ENCODE assay signal across 22 cellular contexts in genomic region chr2:181454990-181455520, GRCh38. TPM values are rescaled to one million over a fixed set of nuclear protein-coding genes. Genes with fewer than 3 reads are reported as not detected.
DNase-seq lines count a peak whose midpoint lies in the region; ATAC-seq, FAIRE-seq and TF ChIP-seq lines count a peak whose summit lies in the region.
"Had no signal": no experiment of that assay in that cellular context is flagged by ENCODE, and none has a peak within 500 bp of the region (broad histone marks: within the 10 kb centered on the region; RNA-seq: fewer than 3 reads in every experiment).

No MANE protein-coding gene starts in this region.

- 0 out of 2 replicates have a peak overlapping the region, but pooled peaks have one; percentile 82 for H3K4me2 ChIP-seq in OCI-LY7 (ENCODE audit: low read length)
- H3K4me2 ChIP-seq in HepG2 (ENCODE audit: low read depth, low read length) = no peak overlapping the region
- H3K4me2 ChIP-seq: A549 had no signal

- no peak for FAIRE-seq in HepG2 (lab: Jason Lieb, UNC)
- FAIRE-seq: A549 had no signal

- no peak for TF ChIP-seq CTCF in OCI-LY7 (conservative IDR thresholded peaks at IDR 0.05; ENCODE audit: low read length)
- TF ChIP-seq CTCF in heart right ventricle (IDR thresholded peaks at IDR 0.05) = no peak
- TF ChIP-seq CTCF in HepG2 (CRISPR knock-in tag; IDR thresholded peaks at IDR 0.05) = no peak

- H3K4me1 ChIP-seq in OCI-LY7 (ENCODE audit: insufficient read depth, low read length, poor library complexity, severe bottlenecking) (peaks cover 27% of the 10 kb centered on the region), heart right ventricle (peaks cover 0 to 22% (median 15%) of the 10 kb centered on the region in 9 donors), HepG2 (ENCODE audit: insufficient read depth, low read length) (no peaks in the 10 kb centered on the region)
- H3K4me1 ChIP-seq: A549, psoas muscle had no signal

- CTCF ChIA-PET in activated CD8-positive, alpha-beta memory T cell treated with anti-CD3 and anti-CD28 coated beads, Interleukin-2, amount 10 ng/mL, durations not matched to agents 7 days and 5 days (lab: Charles Lee) = interaction anchor here (0.7 to 4.5 kb wide), 9 partner anchors 9 to 351 kb away, joined by 3 to 68 read pairs (median 4); no protein-coding TSS in a partner anchor
- CTCF ChIA-PET in OCI-LY7 (lab: Charles Lee; ENCODE audit: unreplicated experiment) (interaction anchor here (0.6 to 1.6 kb wide), 6 partner anchors 12 to 1585 kb away, joined by 3 to 4 read pairs (median 3); no protein-coding TSS in a partner anchor), HepG2 (lab: Yijun Ruan, JAX; ENCODE audit: low intra/inter-chr PET ratio, low total read pairs) (no interaction called here)

- no peak for TF ChIP-seq RAD21 in HepG2 (CRISPR knock-in tag; IDR thresholded peaks at IDR 0.05)

- WGBS in heart right ventricle, 2 donors = 81% methylated on average over 4 of the region's 4 CpGs
- WGBS in HepG2 (ENCODE audit: low lambda C conversion rate) = 1% methylated on average over 4 of the region's 4 CpGs

- POLR2A ChIA-PET in OCI-LY7 (lab: Charles Lee) = interaction anchor here (0.9 to 9.1 kb wide), 13 partner anchors 9 to 146 kb away, joined by 3 to 198 read pairs (median 3); no protein-coding TSS in a partner anchor
- POLR2A ChIA-PET in activated naive CD8-positive, alpha-beta T cell treated with anti-CD3 and anti-CD28 coated beads, Interleukin-2, amount 10 ng/mL, durations not matched to agents 7 days and 5 days (lab: Charles Lee) = interaction anchor here (1.2 kb wide), 1 partner anchor 62 kb away, joined by 4 read pairs; no protein-coding TSS in a partner anchor
- POLR2A ChIA-PET in HepG2 (lab: Yijun Ruan, JAX) = no interaction called here

- BruUV-seq in OCI-LY7 (replicated peaks; lab: Mats Ljungman, UMichigan) (no TSS peak), HepG2 (replicated peaks; lab: Mats Ljungman, UMichigan) (no TSS peak)

- no peak for TF ChIP-seq POLR2A in HepG2 (IDR thresholded peaks at IDR 0.05; ENCODE audit: insufficient read depth in 1 of 2, low read depth in 2 of 2, low read length in 2 of 2)

- H3K27ac Mint-ChIP-seq in activated CD8-positive, alpha-beta memory T cell treated with anti-CD3 and anti-CD28 coated beads, Interleukin-2, amount 10 ng/mL, durations not matched to agents 7 days and 5 days = peak overlapping the region; percentile 97
- peak overlapping the region; percentile 67 for H3K27ac Mint-ChIP-seq in activated naive CD8-positive, alpha-beta T cell treated with anti-CD3 and anti-CD28 coated beads, Interleukin-2, amount 10 ng/mL, durations not matched to agents 7 days and 5 days
- H3K27ac Mint-ChIP-seq in stimulated activated naive CD8-positive, alpha-beta T cell treated with anti-CD3 and anti-CD28 coated beads, Interleukin-15, amount 100 ng/mL, for 72 hours = peak overlapping the region in 1 of 2 donors; percentile 11
- H3K27ac Mint-ChIP-seq: HFFc6, nephron had no signal

- H3K27ac ChIP-seq in OCI-LY7 (ENCODE audit: low read depth, low read length, poor library complexity, severe bottlenecking) (no peak overlapping the region), heart right ventricle (no peak overlapping the region), HepG2 (ENCODE audit: extremely low read length, insufficient read depth, low read length) (no peak overlapping the region)
- H3K27ac ChIP-seq: A549, psoas muscle, transverse colon had no signal

- ATAC-seq in activated CD8-positive, alpha-beta memory T cell treated with anti-CD3 and anti-CD28 coated beads, Interleukin-2, amount 10 ng/mL, durations not matched to agents 7 days and 5 days = no peak
- no peak for ATAC-seq in activated naive CD8-positive, alpha-beta T cell treated with anti-CD3 and anti-CD28 coated beads, Interleukin-2, amount 10 ng/mL, durations not matched to agents 7 days and 5 days (ENCODE audit: low read depth)
- ATAC-seq in stimulated activated naive CD8-positive, alpha-beta T cell treated with anti-CD3 and anti-CD28 coated beads, Interleukin-15, amount 100 ng/mL, for 72 hours = peak; percentile 3
- no peak for ATAC-seq in heart right ventricle
- no peak for ATAC-seq in GM21576 (IDR thresholded peaks at IDR 0.05; ENCODE audit: unreplicated experiment)
- no peak for ATAC-seq in HepG2
- ATAC-seq: A549, psoas muscle had no signal

- H3K36me3 ChIP-seq in OCI-LY7 (ENCODE audit: insufficient read depth, low read length) (no peaks in the 10 kb centered on the region), heart right ventricle (no peaks in the 10 kb centered on the region), HepG2 (replicated peaks in 1 of 2; ENCODE audit: control insufficient read depth in 1 of 2, insufficient read depth in 2 of 2, low read length in 2 of 2) (no peaks in the 10 kb centered on the region)
- H3K36me3 ChIP-seq: transverse colon had no signal

- H3K27me3 ChIP-seq in heart right ventricle (peaks cover 0 to 43% (median 30%) of the 10 kb centered on the region in 7 donors), HepG2 (ENCODE audit: control insufficient read depth in 1 of 2, insufficient read depth in 2 of 2, low read length in 2 of 2) (peaks cover 0 to 20% of the 10 kb centered on the region in 2 experiments; a peak in 2 of 5 replicates)

- no peaks in the 10 kb centered on the region for H3K9me3 ChIP-seq in OCI-LY7 (ENCODE audit: low read length)
- H3K9me3 ChIP-seq in heart right ventricle = no peaks in the 10 kb centered on the region
- no peaks in the 10 kb centered on the region for H3K9me3 ChIP-seq in HepG2 (ENCODE audit: low read length)
- H3K9me3 ChIP-seq: A549, psoas muscle, transverse colon had no signal

- peaks cover 14% of the 10 kb centered on the region; the same call in 1 of the 2 replicates for H4K20me1 ChIP-seq in OCI-LY7 (ENCODE audit: insufficient read depth, low read length)
- H4K20me1 ChIP-seq in HepG2 (ENCODE audit: insufficient read depth, low read length) = no peaks in the 10 kb centered on the region

- TF ChIP-seq EP300 in HepG2 (IDR thresholded peaks at IDR 0.05; ENCODE audit: low read depth in 2 of 2, low read length in 2 of 2) (no peak), HepG2 (CRISPR knock-in tag; IDR thresholded peaks at IDR 0.05; ENCODE audit: borderline replicate concordance) (no peak)

- intact Hi-C loops in OCI-LY7 (cut with micrococcal nuclease; ENCODE audit: unreplicated experiment) = loop anchor here (5.0 kb wide), 3 partner anchors 278 to 473 kb away; partner anchors contain the start of gene UBE2E3
- intact Hi-C loops in heart right ventricle (cut with DNase I) = loop anchor here in 2 of 10 donors (1.0 to 5.0 kb wide), 2 partner anchors 349 to 353 kb away; no protein-coding TSS in a partner anchor
- intact Hi-C loops in HepG2 (cut with micrococcal nuclease; ENCODE audit: unreplicated experiment) = loop anchor here (5.0 kb wide), 1 partner anchor 937 kb away; no protein-coding TSS in a partner anchor

- peaks cover 33% of the 10 kb centered on the region for H3K36me3 Mint-ChIP-seq in activated CD8-positive, alpha-beta memory T cell treated with anti-CD3 and anti-CD28 coated beads, Interleukin-2, amount 10 ng/mL, durations not matched to agents 7 days and 5 days
- H3K36me3 Mint-ChIP-seq in activated naive CD8-positive, alpha-beta T cell treated with anti-CD3 and anti-CD28 coated beads, Interleukin-2, amount 10 ng/mL, durations not matched to agents 7 days and 5 days = peaks cover 33% of the 10 kb centered on the region
- H3K36me3 Mint-ChIP-seq: CD14-positive monocyte had no signal

- H3K79me2 ChIP-seq in OCI-LY7 (ENCODE audit: insufficient read depth, low read depth, low read length) = peaks cover 22% of the 10 kb centered on the region; the same call in 1 of the 2 replicates
- H3K79me2 ChIP-seq in HepG2 (ENCODE audit: insufficient read depth, low read length) = no peaks in the 10 kb centered on the region

- H2AFZ ChIP-seq in OCI-LY7 (ENCODE audit: low read length) (peak overlapping the region; percentile 74; the same call in 1 of the 2 replicates), HepG2 (ENCODE audit: low read length) (no peak overlapping the region)

- peaks cover 2% of the 10 kb centered on the region for H3K9me3 Mint-ChIP-seq in activated CD8-positive, alpha-beta memory T cell treated with anti-CD3 and anti-CD28 coated beads, Interleukin-2, amount 10 ng/mL, durations not matched to agents 7 days and 5 days (ENCODE audit: low read depth)
- H3K9me3 Mint-ChIP-seq in activated naive CD8-positive, alpha-beta T cell treated with anti-CD3 and anti-CD28 coated beads, Interleukin-2, amount 10 ng/mL, durations not matched to agents 7 days and 5 days = peaks cover 1% of the 10 kb centered on the region
- H3K9me3 Mint-ChIP-seq in stimulated activated naive CD8-positive, alpha-beta T cell treated with anti-CD3 and anti-CD28 coated beads, Interleukin-15, amount 100 ng/mL, for 72 hours = no peaks in the 10 kb centered on the region
- H3K9me3 Mint-ChIP-seq: HFFc6 had no signal

- H3K9me2 ChIP-seq in OCI-LY7 (ENCODE audit: insufficient read depth, low read length) = no peaks in the 10 kb centered on the region

- in situ Hi-C loops in HepG2 (cut with HindIII; ENCODE audit: extremely low pct_ligation_motif_present, low pct_unique_long_range_greater_than_20kb) = no loop called here

- DNase-seq in activated CD8-positive, alpha-beta memory T cell treated with anti-CD3 and anti-CD28 coated beads, Interleukin-2, amount 10 ng/mL, durations not matched to agents 7 days and 5 days = no peak
- DNase-seq in activated CD8-positive, alpha-beta memory T cell treated with anti-CD3 and anti-CD28 coated beads for 24 hours = no peak
- DNase-seq in OCI-LY7 (ENCODE audit: low spot score) (no peak), heart right ventricle (no peak), HepG2 (ENCODE audit: low spot score) (no peak)
- no peak for DNase-seq in activated naive CD8-positive, alpha-beta T cell treated with anti-CD3 and anti-CD28 coated beads, Interleukin-2, amount 10 ng/mL, durations not matched to agents 7 days and 5 days
- DNase-seq in stimulated activated naive CD8-positive, alpha-beta T cell treated with anti-CD3 and anti-CD28 coated beads, Interleukin-15, amount 100 ng/mL, for 72 hours = no peak
- DNase-seq: activated CD4-positive, CD25-positive, alpha-beta regulatory T cell; amniotic stem cell; caudate nucleus; DMS79; head of caudate nucleus; HFFc6; NCI-H187; psoas muscle; SHP77; transverse colon had no signal

- H3K27me3 Mint-ChIP-seq in activated CD8-positive, alpha-beta memory T cell treated with anti-CD3 and anti-CD28 coated beads, Interleukin-2, amount 10 ng/mL, durations not matched to agents 7 days and 5 days = no peaks in the 10 kb centered on the region
- H3K27me3 Mint-ChIP-seq in activated naive CD8-positive, alpha-beta T cell treated with anti-CD3 and anti-CD28 coated beads, Interleukin-2, amount 10 ng/mL, durations not matched to agents 7 days and 5 days = no peaks in the 10 kb centered on the region
- no peaks in the 10 kb centered on the region for H3K27me3 Mint-ChIP-seq in stimulated activated naive CD8-positive, alpha-beta T cell treated with anti-CD3 and anti-CD28 coated beads, Interleukin-15, amount 100 ng/mL, for 72 hours

- no peak overlapping the region for H3K4me3 Mint-ChIP-seq in activated CD8-positive, alpha-beta memory T cell treated with anti-CD3 and anti-CD28 coated beads, Interleukin-2, amount 10 ng/mL, durations not matched to agents 7 days and 5 days
- peak overlapping the region; percentile 7 for H3K4me3 Mint-ChIP-seq in activated naive CD8-positive, alpha-beta T cell treated with anti-CD3 and anti-CD28 coated beads, Interleukin-2, amount 10 ng/mL, durations not matched to agents 7 days and 5 days
- peak overlapping the region; percentile 94 to 98 for H3K4me3 Mint-ChIP-seq in stimulated activated naive CD8-positive, alpha-beta T cell treated with anti-CD3 and anti-CD28 coated beads, Interleukin-15, amount 100 ng/mL, for 72 hours
- H3K4me3 Mint-ChIP-seq: CD14-positive monocyte, HFFc6 had no signal

- H3K4me3 ChIP-seq in OCI-LY7 (ENCODE audit: low read depth, low read length, poor library complexity, severe bottlenecking) (no peak overlapping the region), heart right ventricle (no peak overlapping the region), HepG2 (replicated peaks in 1 of 3; ENCODE audit: insufficient read depth in 1 of 3, low read depth in 2 of 3, low read length in 3 of 3) (no peak overlapping the region)
- H3K4me3 ChIP-seq: A549, lung, psoas muscle, transverse colon had no signal

- H3K4me1 Mint-ChIP-seq in activated CD8-positive, alpha-beta memory T cell treated with anti-CD3 and anti-CD28 coated beads, Interleukin-2, amount 10 ng/mL, durations not matched to agents 7 days and 5 days = peaks cover 28% of the 10 kb centered on the region
- H3K4me1 Mint-ChIP-seq in activated naive CD8-positive, alpha-beta T cell treated with anti-CD3 and anti-CD28 coated beads, Interleukin-2, amount 10 ng/mL, durations not matched to agents 7 days and 5 days = peaks cover 33% of the 10 kb centered on the region
- H3K4me1 Mint-ChIP-seq in stimulated activated naive CD8-positive, alpha-beta T cell treated with anti-CD3 and anti-CD28 coated beads, Interleukin-15, amount 100 ng/mL, for 72 hours = peaks cover 39% of the 10 kb centered on the region

- H3K9ac ChIP-seq in HepG2 (ENCODE audit: insufficient read depth, low read depth, low read length) = no peak overlapping the region

RNA-seq across cellular contexts. Expression of gene ITGA4, which starts 2.1 kb away (rescaled TPM):
- total RNA-seq in activated CD8-positive, alpha-beta memory T cell treated with anti-CD3 and anti-CD28 coated beads, Interleukin-2, amount 10 ng/mL, durations not matched to agents 7 days and 5 days = 100 to 1,000 TPM; 301 to 344 TPM
- 55.1 and 61.8 TPM in 2 replicates for total RNA-seq in OCI-LY7 (2014; rRNA removed; shearing (Covaris generic))
- total RNA-seq in OCI-LY7 (2022) = 53.5 and 61.7 TPM in 2 replicates
- total RNA-seq in activated naive CD8-positive, alpha-beta T cell treated with anti-CD3 and anti-CD28 coated beads, Interleukin-2, amount 10 ng/mL, durations not matched to agents 7 days and 5 days = 100 to 1,000 TPM; 216 to 227 TPM
- 1 to 10 TPM in 8 of 10 donors, under 1 TPM in 2; 0.72 to 9.2 (median 1.6) TPM for total RNA-seq in heart right ventricle
- under 1 TPM; 0.29 to 0.39 TPM for polyA plus RNA-seq in heart right ventricle
- not detected in 2 replicates for total RNA-seq in HepG2 (2016; rRNA removed; fragmentation: Illumina TruSeq; extraction: Trizol)
- total RNA-seq in HepG2 (2016; cell fraction: cytosol; rRNA removed; fragmentation: Illumina TruSeq; extraction: Trizol; ENCODE audit: low read depth) = not detected in 2 replicates
- total RNA-seq in HepG2 (2016; cell fraction: insoluble cytoplasmic fraction; rRNA removed; fragmentation: Illumina TruSeq; extraction: Trizol) = not detected in 2 replicates
- not detected in 2 replicates for total RNA-seq in HepG2 (2016; cell fraction: membrane; rRNA removed; fragmentation: Illumina TruSeq; extraction: Trizol)
- not detected in 2 replicates for total RNA-seq in HepG2 (2016; cell fraction: nucleus; rRNA removed; fragmentation: Illumina TruSeq; extraction: Trizol)
- polyA plus RNA-seq in HepG2 (2011; rRNA removed) = not detected in 2 replicates
- not detected in 2 replicates for polyA plus RNA-seq in HepG2 (2011; cell fraction: cytosol; rRNA removed)
- polyA plus RNA-seq in HepG2 (2011; cell fraction: nucleus; rRNA removed) = not detected in 2 replicates
- polyA plus RNA-seq in HepG2 (2012) = not detected in 2 replicates
- not detected in 2 replicates for polyA plus RNA-seq in HepG2 (2016; cell fraction: cytosol; fragmentation: Illumina TruSeq; extraction: Trizol; ENCODE audit: low read depth)
- polyA plus RNA-seq in HepG2 (2016; cell fraction: insoluble cytoplasmic fraction; fragmentation: Illumina TruSeq; extraction: Trizol; ENCODE audit: low read depth) = not detected in 2 replicates
- polyA plus RNA-seq in HepG2 (2016; cell fraction: membrane; fragmentation: Illumina TruSeq; extraction: Trizol; ENCODE audit: low read depth) = not detected in 2 replicates
- polyA plus RNA-seq in HepG2 (2016; cell fraction: nucleus; fragmentation: Illumina TruSeq; extraction: Trizol; ENCODE audit: insufficient read depth, low read depth) = not detected in 2 replicates
- not detected in 2 replicates for polyA minus RNA-seq in HepG2 (2011; rRNA and poly(A)+ RNA removed; ENCODE audit: low replicate concordance)
- not detected in 2 replicates for polyA minus RNA-seq in HepG2 (2011; cell fraction: cytosol; rRNA and poly(A)+ RNA removed)
- not detected in 2 replicates for polyA minus RNA-seq in HepG2 (2011; cell fraction: nucleus; rRNA and poly(A)+ RNA removed)

Comparison
In these comparisons a context has a peak if more than half of its experiments do, and no peak if none do; other contexts are left out.
1. RNA of gene ITGA4, which starts 2.1 kb away (total RNA-seq): 301 to 344 TPM in activated CD8-positive, alpha-beta memory T cell treated with anti-CD3 and anti-CD28 coated beads, Interleukin-2, amount 10 ng/mL, durations not matched to agents 7 days and 5 days, 216 to 227 TPM in activated naive CD8-positive, alpha-beta T cell treated with anti-CD3 and anti-CD28 coated beads, Interleukin-2, amount 10 ng/mL, durations not matched to agents 7 days and 5 days and 53.5 to 61.8 TPM in OCI-LY7; 0.72 to 9.2 TPM in heart right ventricle and not detected in HepG2; every median in the first group is over 4 times any median in the second.